Comparison of ENCODE assay signal across 12 cellular contexts in genomic region chr1:25361901-25362300, GRCh38. TPM values are rescaled to one million over a fixed set of nuclear protein-coding genes. Genes with fewer than 3 reads are reported as not detected.
DNase-seq lines count a peak whose midpoint lies in the region; TF ChIP-seq lines count a peak whose summit lies in the region.
"Had no signal": no experiment of that assay in that cellular context is flagged by ENCODE, and none has a peak within 500 bp of the region (broad histone marks: within the 10 kb centered on the region; RNA-seq: fewer than 3 reads in every experiment).

No MANE protein-coding gene starts in this region.

- peaks cover 4 to 44% (median 8%) of the 10 kb centered on the region in 3 donors for H3K36me3 Mint-ChIP-seq in CD8-positive, alpha-beta memory T cell
- peaks cover 42% of the 10 kb centered on the region for H3K36me3 Mint-ChIP-seq in nephron (ENCODE audit: low read depth)

- peak overlapping the region; percentile 71 for H3K9ac ChIP-seq in adipocyte (ENCODE audit: low read length)

- peaks cover 5% of the 10 kb centered on the region for H3K4me1 ChIP-seq in CD8-positive, alpha-beta memory T cell (ENCODE audit: insufficient read depth, low read length)
- peaks cover 20% of the 10 kb centered on the region for H3K4me1 ChIP-seq in adipocyte (ENCODE audit: control insufficient read depth, insufficient read depth, low read length)

- no peaks in the 10 kb centered on the region for H3K9me3 ChIP-seq in CD8-positive, alpha-beta memory T cell (ENCODE audit: low read length)
- H3K9me3 ChIP-seq in adipocyte (ENCODE audit: control insufficient read depth, low read length): no peaks in the 10 kb centered on the region
- H3K9me3 ChIP-seq: ascending aorta had no signal

- peaks cover 9 to 18% (median 17%) of the 10 kb centered on the region in 3 donors for H3K4me1 Mint-ChIP-seq in CD8-positive, alpha-beta memory T cell
- peaks cover 7% of the 10 kb centered on the region for H3K4me1 Mint-ChIP-seq in nephron

- POLR2A ChIA-PET in CD8-positive, alpha-beta memory T cell (lab: Charles Lee): no interaction called here

- H3K27me3 Mint-ChIP-seq in CD8-positive, alpha-beta memory T cell: no peaks in the 10 kb centered on the region
- no peaks in the 10 kb centered on the region for H3K27me3 Mint-ChIP-seq in nephron (ENCODE audit: low read depth)

- H3K4me3 Mint-ChIP-seq in CD8-positive, alpha-beta memory T cell: peak overlapping the region in 1 of 7 donors; percentile 32
- no peak overlapping the region for H3K4me3 Mint-ChIP-seq in nephron

- peaks cover 22% of the 10 kb centered on the region for H3K36me3 ChIP-seq in CD8-positive, alpha-beta memory T cell (ENCODE audit: insufficient read depth, low read length)
- peaks cover 45% of the 10 kb centered on the region for H3K36me3 ChIP-seq in adipocyte (ENCODE audit: control insufficient read depth, insufficient read depth, low read length, severe bottlenecking)

- CTCF ChIA-PET in CD8-positive, alpha-beta memory T cell (lab: Charles Lee): no interaction called here

- H3K27me3 ChIP-seq in CD8-positive, alpha-beta memory T cell (ENCODE audit: insufficient read depth, low read length, poor library complexity, severe bottlenecking): no peaks in the 10 kb centered on the region
- no peaks in the 10 kb centered on the region for H3K27me3 ChIP-seq in adipocyte (replicated peaks; ENCODE audit: control insufficient read depth, insufficient read depth, low read length)
- H3K27me3 ChIP-seq: ascending aorta, dorsolateral prefrontal cortex had no signal

- peak overlapping the region; percentile 40 to 90 (median 80) for H3K27ac Mint-ChIP-seq in CD8-positive, alpha-beta memory T cell
- H3K27ac Mint-ChIP-seq in nephron: peak overlapping the region; percentile 55 to 87 (median 74)

- no peak overlapping the region for H3K4me3 ChIP-seq in AG10803 (ENCODE audit: low read length)
- no peak overlapping the region for H3K4me3 ChIP-seq in CD8-positive, alpha-beta memory T cell (ENCODE audit: low read length)
- peak overlapping the region; percentile 0 for H3K4me3 ChIP-seq in adipocyte (ENCODE audit: low read length)
- H3K4me3 ChIP-seq: ascending aorta, dorsolateral prefrontal cortex had no signal

- DNase-seq in AG10803 (ENCODE audit: low read depth): peak; percentile 64
- no peak for DNase-seq in CD8-positive, alpha-beta memory T cell
- DNase-seq in adipocyte (ENCODE audit: low read depth): no peak
- DNase-seq in NCI-H82 treated with DMSO at 0.1 percent for 48 hours (lab: John Stamatoyannopoulos, UW; ENCODE audit: unreplicated experiment): no peak
- no peak for DNase-seq in Ammon's horn (ENCODE audit: low spot score)
- no peak for DNase-seq in NCI-H1694 (lab: John Stamatoyannopoulos, UW)
- DNase-seq: activated T-cell treated with anti-CD3 and anti-CD28 coated beads for 4 hours, dorsolateral prefrontal cortex, NCI-H748 treated with DMSO at 0.1 percent for 48 hours, RPMI8226 had no signal

- no peak overlapping the region for H3K27ac ChIP-seq in CD8-positive, alpha-beta memory T cell (ENCODE audit: low read depth, low read length)
- H3K27ac ChIP-seq: ascending aorta had no signal

- no peaks in the 10 kb centered on the region for H3K9me3 Mint-ChIP-seq in CD8-positive, alpha-beta memory T cell
- H3K9me3 Mint-ChIP-seq in nephron: no peaks in the 10 kb centered on the region

- TF ChIP-seq CTCF in AG10803 (conservative IDR thresholded peaks at IDR 0.05; ENCODE audit: low read length): no peak
- TF ChIP-seq CTCF in nephron (IDR thresholded peaks at IDR 0.05; ENCODE audit: unreplicated experiment in 3 of 3): no peak

RNA-seq across cellular contexts. Expression of gene TMEM50A, which starts 23.8 kb away (rescaled TPM):
- 100 to 1,000 TPM; 110 to 117 TPM for total RNA-seq in CD8-positive, alpha-beta memory T cell
- polyA plus RNA-seq in CD8-positive, alpha-beta memory T cell: 217 TPM

RNA-seq across cellular contexts. Expression of gene RHCE, which starts 58.7 kb away (rescaled TPM):
- under 1 TPM; 0.26 to 0.33 TPM for total RNA-seq in CD8-positive, alpha-beta memory T cell
- polyA plus RNA-seq in CD8-positive, alpha-beta memory T cell: 0.18 TPM
- total RNA-seq: ascending aorta had no signal
